15 cellular contexts compared by ENCODE assay signal in the genomic region with DNA sequence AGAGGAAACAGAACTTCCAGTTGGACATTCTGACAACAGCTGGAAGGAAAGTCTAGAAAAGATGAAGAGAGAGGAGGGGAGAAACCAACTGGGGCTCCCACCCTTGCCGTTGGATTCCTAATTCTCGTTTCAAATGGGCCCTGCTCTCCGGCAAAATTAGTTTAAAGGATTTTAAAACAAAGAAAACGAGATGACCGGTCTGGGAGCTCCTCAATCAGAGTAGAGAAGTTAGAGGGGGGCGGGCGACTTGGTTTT. TPM values are rescaled to one million over a fixed set of nuclear protein-coding genes. Genes with fewer than 3 reads are reported as not detected.
A peak's percentile ranks its signal among the peaks of the same experiment; 100 is the strongest.
DNase-seq lines count a peak whose midpoint lies in the region; ATAC-seq, FAIRE-seq and TF ChIP-seq lines count a peak whose summit lies in the region.
"Had no signal": no experiment of that assay in that cellular context is flagged by ENCODE, and none has a peak within 500 bp of the region (broad histone marks: within the 10 kb centered on the region; RNA-seq: fewer than 3 reads in every experiment).

No MANE protein-coding gene starts in this region.

- H3K27me3 ChIP-seq in SK-N-SH (ENCODE audit: insufficient read depth): peaks cover 96% of the 10 kb centered on the region
- H3K27me3 ChIP-seq in ovary: peaks cover 2% of the 10 kb centered on the region

- H3K4me3 ChIP-seq in SK-N-SH (ENCODE audit: low read depth in 2 of 2, low read length in 1 of 2) (peak overlapping the region in 1 of 2 experiments; percentile 64; a peak in 1 of 4 replicates), coronary artery (peak overlapping the region; percentile 70), ovary (peak overlapping the region; percentile 47)
- H3K4me3 ChIP-seq: PC-9 had no signal

- H2AFZ ChIP-seq in SK-N-SH (ENCODE audit: low read depth): peak overlapping the region; percentile 74; the same call in 1 of the 2 replicates
- H2AFZ ChIP-seq: PC-9 had no signal

- H3K9me3 ChIP-seq in SK-N-SH (no peaks in the 10 kb centered on the region), ovary (no peaks in the 10 kb centered on the region)
- H3K9me3 ChIP-seq: adrenal gland had no signal

- no peaks in the 10 kb centered on the region for H3K36me3 ChIP-seq in SK-N-SH (replicated peaks in 1 of 2; ENCODE audit: control insufficient read depth in 1 of 2, insufficient read depth in 2 of 2, low read length in 1 of 2)
- H3K36me3 ChIP-seq in ovary: no peaks in the 10 kb centered on the region
- H3K36me3 ChIP-seq: adrenal gland had no signal

- no peaks in the 10 kb centered on the region for H3K79me2 ChIP-seq in SK-N-SH (ENCODE audit: insufficient read depth)

- TF ChIP-seq RAD21 in SK-N-SH (IDR thresholded peaks at IDR 0.05; ENCODE audit: low read length): no peak

- H3K4me1 ChIP-seq in SK-N-SH (ENCODE audit: control insufficient read depth in 1 of 2, insufficient read depth in 2 of 2, low read depth in 1 of 2, low read length in 1 of 2) (peaks cover 8% of the 10 kb centered on the region in 2 experiments; a peak in 3 of 4 replicates), ovary (ENCODE audit: insufficient read depth) (peaks cover 5% of the 10 kb centered on the region)

- TF ChIP-seq POLR2A in ovary (IDR thresholded peaks at IDR 0.05): no peak

- peaks cover 15% of the 10 kb centered on the region for H4K20me1 ChIP-seq in SK-N-SH (ENCODE audit: insufficient read depth)

- TF ChIP-seq CTCF in SK-N-SH (IDR thresholded peaks at IDR 0.05) (no peak), coronary artery (IDR thresholded peaks at IDR 0.05) (no peak), ovary (IDR thresholded peaks at IDR 0.05) (no peak)

- no peaks in the 10 kb centered on the region for H3K36me3 Mint-ChIP-seq in IgD-negative memory B cell

- no peaks in the 10 kb centered on the region for H3F3A ChIP-seq in SK-N-SH (replicated peaks; ENCODE audit: insufficient read depth)

- no peaks in the 10 kb centered on the region for H3K9me2 ChIP-seq in SK-N-SH

- no peak for FAIRE-seq in GM19239 (lab: Jason Lieb, UNC)
- FAIRE-seq: endometrium, GM12892 had no signal

- H3K27me3 Mint-ChIP-seq in IgD-negative memory B cell: peaks cover 58% of the 10 kb centered on the region

- no peak overlapping the region for H3K9ac ChIP-seq in SK-N-SH

- no peak for ATAC-seq in SK-N-SH treated with all-trans-retinoic acid at 6 μM for 48 hours
- ATAC-seq in sciatic nerve: no peak

- intact Hi-C loops in ovary (cut with DNase I) (loop anchor here in 1 of 4 donors (10.0 kb wide), 1 partner anchor 162 kb away; the partner anchor contains the start of gene INSIG1), sciatic nerve (cut with DNase I) (loop anchor here (10.0 kb wide), 1 partner anchor 48 kb away; no protein-coding TSS in a partner anchor)

- peaks cover 0 to 6% (median 2%) of the 10 kb centered on the region in 3 donors for H3K4me1 Mint-ChIP-seq in IgD-negative memory B cell

- peak overlapping the region in 2 of 4 donors; percentile 52 to 81 for H3K4me3 Mint-ChIP-seq in IgD-negative memory B cell

- peaks cover 0 to 4% (median 0%) of the 10 kb centered on the region in 3 donors for H3K9me3 Mint-ChIP-seq in IgD-negative memory B cell

- H3K27ac ChIP-seq in SK-N-SH (ENCODE audit: low read depth in 2 of 2, low read length in 1 of 2) (no peak overlapping the region), coronary artery (no peak overlapping the region), ovary (no peak overlapping the region)
- H3K27ac ChIP-seq: adrenal gland, PC-9 had no signal

- CTCF ChIA-PET in SK-N-SH (lab: Yijun Ruan, JAX): interaction anchor here (1.0 to 1.5 kb wide), 6 partner anchors 9 to 312 kb away, joined by 3 to 5 read pairs (median 4); no protein-coding TSS in a partner anchor

- peak; percentile 41 for DNase-seq in SK-N-SH
- DNase-seq in coronary artery (ENCODE audit: low spot score): no peak
- DNase-seq in ovary: no peak
- DNase-seq in sciatic nerve (ENCODE audit: low spot score): no peak
- DNase-seq in NCI-H187 treated with DMSO at 0.1 percent for 48 hours (lab: John Stamatoyannopoulos, UW): no peak
- DNase-seq in GM19239 (ENCODE audit: insufficient read length, low spot score): no peak
- DNase-seq: adrenal gland, DMS53, NCI-H2107, PC-9 had no signal

- H3K27ac Mint-ChIP-seq in IgD-negative memory B cell: peak overlapping the region; percentile 39 to 90 (median 86)

- peak overlapping the region; percentile 93 for H3K4me2 ChIP-seq in SK-N-SH
- H3K4me2 ChIP-seq: PC-9 had no signal

- POLR2A ChIA-PET in SK-N-SH (lab: Yijun Ruan, JAX): no interaction called here

- TF ChIP-seq EP300 in SK-N-SH (IDR thresholded peaks at IDR 0.05; ENCODE audit: borderline replicate concordance in 1 of 2, low read depth in 1 of 2, low read length in 1 of 2) (no peak), ovary (IDR thresholded peaks at IDR 0.05) (no peak)

- WGBS in SK-N-SH (ENCODE audit: low lambda C conversion rate): 4% methylated on average over 7 of the region's 7 CpGs
- 3 to 5% (median 4%) methylated on average over 7 of the region's 7 CpGs for WGBS in ovary, 3 donors

TF ChIP-seq in SK-N-SH, 30 proteins besides CTCF, POLR2A, EP300 and RAD21 (continues in another document):
- no peak for TF ChIP-seq GATA2 (CRISPR knock-in tag; IDR thresholded peaks at IDR 0.05)
- no peak for TF ChIP-seq IRF3 (IDR thresholded peaks at IDR 0.05; ENCODE audit: low read depth, low read length)

TF ChIP-seq in SK-N-SH treated with all-trans-retinoic acid at 6 μM for 48 hours, 23 proteins besides CTCF, POLR2A, EP300 and RAD21 (continues in another document):
- no peak for TF ChIP-seq ZFP30 (CRISPR knock-in tag; IDR thresholded peaks at IDR 0.05)
- TF ChIP-seq, protein P1, sequence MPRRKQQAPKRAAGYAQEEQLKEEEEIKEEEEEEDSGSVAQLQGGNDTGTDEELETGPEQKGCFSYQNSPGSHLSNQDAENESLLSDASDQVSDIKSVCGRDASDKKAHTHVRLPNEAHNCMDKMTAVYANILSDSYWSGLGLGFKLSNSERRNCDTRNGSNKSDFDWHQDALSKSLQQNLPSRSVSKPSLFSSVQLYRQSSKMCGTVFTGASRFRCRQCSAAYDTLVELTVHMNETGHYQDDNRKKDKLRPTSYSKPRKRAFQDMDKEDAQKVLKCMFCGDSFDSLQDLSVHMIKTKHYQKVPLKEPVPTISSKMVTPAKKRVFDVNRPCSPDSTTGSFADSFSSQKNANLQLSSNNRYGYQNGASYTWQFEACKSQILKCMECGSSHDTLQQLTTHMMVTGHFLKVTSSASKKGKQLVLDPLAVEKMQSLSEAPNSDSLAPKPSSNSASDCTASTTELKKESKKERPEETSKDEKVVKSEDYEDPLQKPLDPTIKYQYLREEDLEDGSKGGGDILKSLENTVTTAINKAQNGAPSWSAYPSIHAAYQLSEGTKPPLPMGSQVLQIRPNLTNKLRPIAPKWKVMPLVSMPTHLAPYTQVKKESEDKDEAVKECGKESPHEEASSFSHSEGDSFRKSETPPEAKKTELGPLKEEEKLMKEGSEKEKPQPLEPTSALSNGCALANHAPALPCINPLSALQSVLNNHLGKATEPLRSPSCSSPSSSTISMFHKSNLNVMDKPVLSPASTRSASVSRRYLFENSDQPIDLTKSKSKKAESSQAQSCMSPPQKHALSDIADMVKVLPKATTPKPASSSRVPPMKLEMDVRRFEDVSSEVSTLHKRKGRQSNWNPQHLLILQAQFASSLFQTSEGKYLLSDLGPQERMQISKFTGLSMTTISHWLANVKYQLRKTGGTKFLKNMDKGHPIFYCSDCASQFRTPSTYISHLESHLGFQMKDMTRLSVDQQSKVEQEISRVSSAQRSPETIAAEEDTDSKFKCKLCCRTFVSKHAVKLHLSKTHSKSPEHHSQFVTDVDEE (CRISPR knock-in tag; IDR thresholded peaks at IDR 0.05): no peak
- TF ChIP-seq SNAI2 (CRISPR knock-in tag; IDR thresholded peaks at IDR 0.05): no peak
- no peak for TF ChIP-seq CREB5 (CRISPR knock-in tag; IDR thresholded peaks at IDR 0.05; ENCODE audit: low read depth)
- no peak for TF ChIP-seq ZNF8 (CRISPR knock-in tag; IDR thresholded peaks at IDR 0.05)
- no peak for TF ChIP-seq ZNF70 (CRISPR knock-in tag; IDR thresholded peaks at IDR 0.05)
- no peak for TF ChIP-seq ARNTL (CRISPR knock-in tag; IDR thresholded peaks at IDR 0.05; ENCODE audit: borderline replicate concordance, low read depth)
- no peak for TF ChIP-seq ESRRG (CRISPR knock-in tag; IDR thresholded peaks at IDR 0.05)
- TF ChIP-seq CSRNP3 (CRISPR knock-in tag; IDR thresholded peaks at IDR 0.05): no peak
- TF ChIP-seq PPARA (CRISPR knock-in tag; IDR thresholded peaks at IDR 0.05; ENCODE audit: borderline replicate concordance): no peak
- no peak for TF ChIP-seq OSR1 (CRISPR knock-in tag; IDR thresholded peaks at IDR 0.05)
- no peak for TF ChIP-seq TCF4 (CRISPR knock-in tag; IDR thresholded peaks at IDR 0.05; ENCODE audit: borderline replicate concordance)
- TF ChIP-seq RARB (CRISPR knock-in tag; IDR thresholded peaks at IDR 0.05): no peak

RNA-seq across cellular contexts. Expression of gene EN2, which starts 1.5 kb away (rescaled TPM):
- polyA plus RNA-seq in SK-N-SH (2012; rRNA removed): 0.02 TPM in 1 of 2 replicates, not detected in the other
- 0.01 TPM in 1 of 2 replicates, not detected in the other for polyA plus RNA-seq in SK-N-SH (2012; cell fraction: cytosol; rRNA removed)
- 0.01 TPM in 1 of 2 replicates, not detected in the other for polyA plus RNA-seq in SK-N-SH (2012; cell fraction: nucleus; rRNA removed)
- polyA plus RNA-seq in IgD-negative memory B cell: not detected
- total RNA-seq in ovary: 1 to 10 TPM in 3 of 7 donors, under 1 TPM in 3, not detected in 1; 0.57 to 1.8 (median 1.2) TPM
- under 1 TPM; 0.15 to 0.35 TPM for polyA plus RNA-seq in ovary
- total RNA-seq in sciatic nerve: not detected
- total RNA-seq: mononuclear cell, PC-9 had no signal
